Comparison of ENCODE assay signal across 18 cellular contexts in genomic region chr16:12826559-12826958, GRCh38. TPM values are rescaled to one million over a fixed set of nuclear protein-coding genes. Genes with fewer than 3 reads are reported as not detected.
DNase-seq lines count a peak whose midpoint lies in the region; ATAC-seq, FAIRE-seq and TF ChIP-seq lines count a peak whose summit lies in the region.
"Had no signal": no experiment of that assay in that cellular context is flagged by ENCODE, and none has a peak within 500 bp of the region (broad histone marks: within the 10 kb centered on the region; RNA-seq: fewer than 3 reads in every experiment).

No MANE protein-coding gene starts in this region.

- no peak for TF ChIP-seq EP300 in GM12878 (IDR thresholded peaks at IDR 0.05; ENCODE audit: borderline replicate concordance in 1 of 2, control insufficient read depth in 1 of 2, low read depth in 2 of 2, low read length in 2 of 2)

- intact Hi-C loops in GM12878 (cut with micrococcal nuclease; ENCODE audit: unreplicated experiment) = no loop called here

- TF ChIP-seq POLR2A in GM12878 (IDR thresholded peaks at IDR 0.05; ENCODE audit: low read depth, low read length) = no peak

- peaks cover 0 to 2% of the 10 kb centered on the region in 2 donors for H3K9me3 Mint-ChIP-seq in activated T-cell treated with anti-CD3 and anti-CD28 coated beads, Interleukin-2, amount 50 U/mL, for 72 hours
- H3K9me3 Mint-ChIP-seq in activated T-cell treated with anti-CD3 and anti-CD28 coated beads, Interleukin-2, amount 50 U/mL, for 24 hours = no peaks in the 10 kb centered on the region
- H3K9me3 Mint-ChIP-seq: H9 had no signal

- peak in 1 of 2 donors; percentile 17 for DNase-seq in activated T-cell treated with anti-CD3 and anti-CD28 coated beads, Interleukin-2, amount 50 U/mL, for 72 hours
- no peak for DNase-seq in activated T-cell treated with anti-CD3 and anti-CD28 coated beads, Interleukin-2, amount 50 U/mL, for 24 hours
- DNase-seq in stimulated activated CD4-positive, alpha-beta T cell treated with anti-CD3 and anti-CD28 coated beads, Interleukin-15, amount 100 ng/mL, for 24 hours = peak; percentile 11
- no peak for DNase-seq in stimulated activated CD4-positive, alpha-beta T cell treated with anti-CD3 and anti-CD28 coated beads, Interleukin-4, amount 100 ng/mL, for 4 hours
- DNase-seq in GM12878 (ENCODE audit: low read depth, low spot score) (no peak), SIG-M5 treated with dmso at 0.1 percent for 504 hours (lab: John Stamatoyannopoulos, UW; ENCODE audit: unreplicated experiment) (no peak)
- no peak for DNase-seq in stimulated activated naive CD8-positive, alpha-beta T cell treated with anti-CD3 and anti-CD28 coated beads, Interleukin-15, Interleukin-2, amounts not matched to agents 100 U/mL and 50 U/mL, for 24 hours
- DNase-seq: BE2C; CD4-positive, alpha-beta memory T cell; DMS79; GOT3; H9 had no signal

- H3K27me3 ChIP-seq in GM12878 (replicated peaks in 1 of 2; ENCODE audit: control insufficient read depth in 2 of 2, insufficient read depth in 2 of 2, low read length in 1 of 2) = no peaks in the 10 kb centered on the region
- H3K27me3 ChIP-seq: BE2C had no signal

- no peak for TF ChIP-seq CTCF in GM12878 (IDR thresholded peaks at IDR 0.05 in 2 of 3, conservative IDR thresholded peaks at IDR 0.05 in 1 of 3; ENCODE audit: control insufficient read depth in 2 of 3, extremely low read depth in 1 of 3, insufficient read depth in 1 of 3, low read depth in 3 of 3, low read length in 3 of 3)

- H3K4me1 Mint-ChIP-seq in activated T-cell treated with anti-CD3 and anti-CD28 coated beads, Interleukin-2, amount 50 U/mL, for 72 hours (ENCODE audit: low read depth) = peaks cover 14% of the 10 kb centered on the region
- peaks cover 7% of the 10 kb centered on the region for H3K4me1 Mint-ChIP-seq in activated T-cell treated with anti-CD3 and anti-CD28 coated beads, Interleukin-2, amount 50 U/mL, for 24 hours (ENCODE audit: low read depth)
- H3K4me1 Mint-ChIP-seq: CD4-positive, alpha-beta memory T cell had no signal

- peaks cover 2% of the 10 kb centered on the region; the same call in 1 of the 3 replicates for H3K9me3 ChIP-seq in GM12878 (replicated peaks; ENCODE audit: control insufficient read depth, insufficient read depth, low read length)
- H3K9me3 ChIP-seq: A549, BE2C had no signal

- no peak overlapping the region for H3K4me2 ChIP-seq in GM12878 (ENCODE audit: control insufficient read depth, insufficient read depth)
- H3K4me2 ChIP-seq: A549 had no signal

- RAD21 ChIA-PET in GM12878 (lab: Charles Lee; ENCODE audit: unreplicated experiment) = no interaction called here

- peak; percentile 57 to 85 for ATAC-seq in activated T-cell treated with anti-CD3 and anti-CD28 coated beads, Interleukin-2, amount 50 U/mL, for 72 hours (replicated peaks in 1 of 2)
- peak; percentile 42; the same call in 1 of the 3 replicates for ATAC-seq in GM12878
- ATAC-seq in stimulated activated naive CD8-positive, alpha-beta T cell treated with anti-CD3 and anti-CD28 coated beads, Interleukin-15, Interleukin-2, amounts not matched to agents 100 U/mL and 50 U/mL, for 24 hours = peak; percentile 78
- ATAC-seq in HG03378 (IDR thresholded peaks at IDR 0.05; ENCODE audit: unreplicated experiment) = no peak
- ATAC-seq: A549 had no signal

- POLR2A ChIA-PET in GM12878 (lab: Charles Lee) = no interaction called here

- peaks cover 22% of the 10 kb centered on the region for H3K27me3 Mint-ChIP-seq in activated T-cell treated with anti-CD3 and anti-CD28 coated beads, Interleukin-2, amount 50 U/mL, for 72 hours (ENCODE audit: low read depth)
- peaks cover 26% of the 10 kb centered on the region for H3K27me3 Mint-ChIP-seq in activated T-cell treated with anti-CD3 and anti-CD28 coated beads, Interleukin-2, amount 50 U/mL, for 24 hours

- H3K4me3 Mint-ChIP-seq in activated T-cell treated with anti-CD3 and anti-CD28 coated beads, Interleukin-2, amount 50 U/mL, for 72 hours = no peak overlapping the region
- no peak overlapping the region for H3K4me3 Mint-ChIP-seq in activated T-cell treated with anti-CD3 and anti-CD28 coated beads, Interleukin-2, amount 50 U/mL, for 24 hours
- H3K4me3 Mint-ChIP-seq: CD4-positive, alpha-beta memory T cell; H9 had no signal

- in situ Hi-C loops in GM12878 (cut with MboI) = no loop called here

- no peaks in the 10 kb centered on the region for H3K36me3 ChIP-seq in GM12878 (ENCODE audit: control insufficient read depth in 2 of 2, insufficient read depth in 2 of 2, low read length in 1 of 2)
- H3K36me3 ChIP-seq: BE2C had no signal

- CTCF ChIA-PET in GM12878 (lab: Yijun Ruan, JAX) = interaction anchor here (0.8 kb wide), 1 partner anchor 10 kb away, joined by 3 read pairs; no protein-coding TSS in a partner anchor

- no peaks in the 10 kb centered on the region for H3K79me2 ChIP-seq in GM12878 (ENCODE audit: control insufficient read depth, insufficient read depth, low read length)

- SMC1A ChIA-PET in GM12878 (lab: Charles Lee; ENCODE audit: uncharacterized antibody, unreplicated experiment) = no interaction called here

- WGBS in GM12878 (ENCODE audit: insufficient coverage, insufficient replicate concordance, low lambda C conversion rate, missing lambda C conversion rate) = 6% methylated on average over 3 of the region's 3 CpGs

- H3K36me3 Mint-ChIP-seq in activated T-cell treated with anti-CD3 and anti-CD28 coated beads, Interleukin-2, amount 50 U/mL, for 72 hours (ENCODE audit: insufficient read depth in 2 of 2) = peaks cover 0 to 5% of the 10 kb centered on the region in 2 donors
- no peaks in the 10 kb centered on the region for H3K36me3 Mint-ChIP-seq in activated T-cell treated with anti-CD3 and anti-CD28 coated beads, Interleukin-2, amount 50 U/mL, for 24 hours (ENCODE audit: low read depth)
- H3K36me3 Mint-ChIP-seq: CD4-positive, alpha-beta memory T cell had no signal

- no peak overlapping the region for H3K27ac ChIP-seq in GM12878 (ENCODE audit: control insufficient read depth, insufficient read depth)
- H3K27ac ChIP-seq: A549, C4-2B had no signal

- BruUV-seq in GM12878 (replicated peaks; lab: Mats Ljungman, UMichigan) = no TSS peak

- H3K9ac ChIP-seq in GM12878 (ENCODE audit: control insufficient read depth, insufficient read depth, low read length) = no peak overlapping the region

- H3K4me3 ChIP-seq in GM12878 = no peak overlapping the region
- H3K4me3 ChIP-seq: A549 had no signal

- H3K27ac Mint-ChIP-seq in activated T-cell treated with anti-CD3 and anti-CD28 coated beads, Interleukin-2, amount 50 U/mL, for 72 hours = no peak overlapping the region
- no peak overlapping the region for H3K27ac Mint-ChIP-seq in activated T-cell treated with anti-CD3 and anti-CD28 coated beads, Interleukin-2, amount 50 U/mL, for 24 hours
- H3K27ac Mint-ChIP-seq: CD4-positive, alpha-beta memory T cell had no signal

- H2AFZ ChIP-seq in GM12878 (ENCODE audit: control insufficient read depth, low read depth, low read length) = no peak overlapping the region

- no peaks in the 10 kb centered on the region for H3K4me1 ChIP-seq in GM12878 (ENCODE audit: control insufficient read depth, insufficient read depth, low read length)
- H3K4me1 ChIP-seq: A549, BE2C had no signal

- no peaks in the 10 kb centered on the region for H4K20me1 ChIP-seq in GM12878 (ENCODE audit: control insufficient read depth, insufficient read depth)

- no peak for TF ChIP-seq RAD21 in GM12878 (IDR thresholded peaks at IDR 0.05; ENCODE audit: insufficient read depth, low read depth, low read length)

- FAIRE-seq in GM12878 (lab: Jason Lieb, UNC) = no peak
- FAIRE-seq: A549, GM12892, GM19239, HTR-8/SVneo had no signal

TF ChIP-seq in GM12878, 131 proteins besides CTCF, POLR2A, EP300 and RAD21:
- TF ChIP-seq ZNF622 (IDR thresholded peaks at IDR 0.05) (no peak), TCF12 (IDR thresholded peaks at IDR 0.05; ENCODE audit: low read depth, low read length) (0 out of 2 replicates have a peak, but pooled peaks have one; percentile 36), IKZF2 (IDR thresholded peaks at IDR 0.05) (no peak), RUNX3 (IDR thresholded peaks at IDR 0.05; ENCODE audit: low read length) (peak; percentile 15; the same call in 1 of the 2 replicates), BHLHE40 (IDR thresholded peaks at IDR 0.05; ENCODE audit: borderline replicate concordance in 1 of 2, low read depth in 2 of 2, low read length in 1 of 2) (peak in 1 of 2 experiments; percentile 70; a peak in 2 of 4 replicates), HDGF (IDR thresholded peaks at IDR 0.05) (no peak)

RNA-seq across cellular contexts. Expression of gene CPPED1, which starts 22.9 kb away (rescaled TPM):
- total RNA-seq in activated T-cell treated with anti-CD3 and anti-CD28 coated beads, Interleukin-2, amount 50 U/mL, for 72 hours = 10 to 100 TPM; 10.5 to 15.8 TPM
- total RNA-seq in GM12878 (2013; cell fraction: nucleolus; rRNA removed) = 14.3 and 22.2 TPM in 2 replicates
- 7.1 and 8.2 TPM in 2 replicates for total RNA-seq in GM12878 (2014; rRNA removed)
- total RNA-seq in GM12878 (2014; rRNA removed; fragmentation: Illumina TruSeq; extraction: Trizol) = 18.1 and 18.2 TPM in 2 replicates
- total RNA-seq in GM12878 (2021) = 20.2 and 22.0 TPM in 2 replicates
- 2.5 TPM for polyA plus RNA-seq in GM12878 (2011; ENCODE audit: low read depth)
- polyA plus RNA-seq in GM12878 (2011; rRNA removed) = 12.6 and 16.1 TPM in 2 replicates
- 8.2 and 8.7 TPM in 2 replicates for polyA plus RNA-seq in GM12878 (2011; cell fraction: cytosol; rRNA removed)
- 4.7 and 9.3 TPM in 2 replicates for polyA plus RNA-seq in GM12878 (2011; cell fraction: nucleus; rRNA removed)
- 5.1 and 5.7 TPM in 2 replicates for polyA plus RNA-seq in GM12878 (2012)
- polyA plus RNA-seq in GM12878 (2014; fragmentation: Illumina TruSeq; extraction: Trizol) = 23.4 and 24.8 TPM in 2 replicates
- 10 to 100 TPM; 11.4 to 12.3 TPM for polyA plus RNA-seq in GM12878 (2014; fragmentation: Nextera tagmentation; extraction: Ambion mirVana)
- polyA plus RNA-seq in GM12878 (2014; rRNA removed) = 13.2 and 13.8 TPM in 2 replicates
- 10 to 100 TPM; 36.5 to 39.0 TPM for polyA plus RNA-seq in GM12878 (2016; fragmentation: Nextera tagmentation; extraction: Ambion mirVana)
- polyA minus RNA-seq in GM12878 (2011; rRNA and poly(A)+ RNA removed) = 8.2 and 10.5 TPM in 2 replicates
- polyA minus RNA-seq in GM12878 (2011; cell fraction: cytosol; rRNA and poly(A)+ RNA removed) = 3.0 and 3.2 TPM in 2 replicates
- 4.1 and 9.8 TPM in 2 replicates for polyA minus RNA-seq in GM12878 (2011; cell fraction: nucleus; rRNA and poly(A)+ RNA removed)
